ENCODE assay signal across 10 cellular contexts in genomic region chr10:71266147-71266917, GRCh38. TPM values are rescaled to one million over a fixed set of nuclear protein-coding genes. Genes with fewer than 3 reads are reported as not detected.
DNase-seq lines count a peak whose midpoint lies in the region; ATAC-seq, FAIRE-seq and TF ChIP-seq lines count a peak whose summit lies in the region.
"Had no signal": no experiment of that assay in that cellular context is flagged by ENCODE, and none has a peak within 500 bp of the region (broad histone marks: within the 10 kb centered on the region; RNA-seq: fewer than 3 reads in every experiment).

No MANE protein-coding gene starts in this region.

- FAIRE-seq in A549 (lab: Jason Lieb, UNC): no peak
- no peak for FAIRE-seq in K562 (lab: Jason Lieb, UNC)

- no peaks in the 10 kb centered on the region for H3K36me3 ChIP-seq in K562 (ENCODE audit: control insufficient read depth, insufficient read depth, low read length)

- in situ Hi-C loops in K562 (cut with MboI): no loop called here

- BruUV-seq in K562 (replicated peaks; lab: Mats Ljungman, UMichigan): no TSS peak

- TF ChIP-seq POLR2A in A549 (IDR thresholded peaks at IDR 0.05; ENCODE audit: low read length): no peak
- no peak for TF ChIP-seq POLR2A in K562 (conservative IDR thresholded peaks at IDR 0.05)

- H3K4me2 ChIP-seq in A549 (peak overlapping the region; percentile 23; the same call in 1 of the 3 replicates), K562 (ENCODE audit: insufficient read depth, low read length) (peak overlapping the region; percentile 23; the same call in 1 of the 2 replicates)

- H3K4me3 ChIP-seq in A549 (no peak overlapping the region), K562 (no peak overlapping the region)

- H3K27me3 ChIP-seq in K562 (ENCODE audit: control insufficient read depth in 2 of 2, insufficient read depth in 2 of 2, low read length in 2 of 2): no peaks in the 10 kb centered on the region; a peak in 1 of 5 replicates

- no peaks in the 10 kb centered on the region for H3K79me2 ChIP-seq in K562 (ENCODE audit: control insufficient read depth, insufficient read depth, low read length)

- no peaks in the 10 kb centered on the region for H3K9me1 ChIP-seq in K562 (ENCODE audit: control insufficient read depth, insufficient read depth, low read length)

- intact Hi-C loops in K562 (cut with micrococcal nuclease): loop anchor here (2.0 kb wide), 1 partner anchor 54 kb away; the partner anchor contains the start of gene UNC5B

- TF ChIP-seq RAD21 in A549 (conservative IDR thresholded peaks at IDR 0.05 in 1 of 2, IDR thresholded peaks at IDR 0.05 in 1 of 2) (no peak), K562 (CRISPR knock-in tag; conservative IDR thresholded peaks at IDR 0.05 in 1 of 2, IDR thresholded peaks at IDR 0.05 in 1 of 2) (peak; percentile 46 to 53; a peak in 3 of 4 replicates)

- no peak for TF ChIP-seq EP300 in A549 (IDR thresholded peaks at IDR 0.05)
- TF ChIP-seq EP300 in K562 (IDR thresholded peaks at IDR 0.05; ENCODE audit: low read length): peak; percentile 97

- peak overlapping the region; percentile 69 to 82 for H3K9ac ChIP-seq in K562 (ENCODE audit: insufficient read depth in 1 of 2, low read depth in 2 of 2, low read length in 2 of 2)

- TF ChIP-seq CTCF in A549 (IDR thresholded peaks at IDR 0.05) (no peak), K562 (IDR thresholded peaks at IDR 0.05 in 2 of 3, conservative IDR thresholded peaks at IDR 0.05 in 1 of 3; ENCODE audit: insufficient read depth in 2 of 3, low read depth in 1 of 3, low read length in 3 of 3) (peak in 1 of 3 experiments; percentile 1; a peak in 1 of 6 replicates)

- WGBS in A549 (ENCODE audit: missing lambda C conversion rate): 65% methylated on average over 7 of the region's 18 CpGs
- WGBS in K562 (ENCODE audit: insufficient coverage, low coverage, missing lambda C conversion rate): 14% methylated on average over 17 of the region's 18 CpGs

- H3K4me1 ChIP-seq in A549 (peaks cover 16% of the 10 kb centered on the region; the same call in 2 of the 3 replicates), K562 (replicated peaks in 1 of 2; ENCODE audit: control insufficient read depth in 2 of 2, insufficient read depth in 2 of 2, low read length in 2 of 2) (peaks cover 29 to 58% of the 10 kb centered on the region in 2 experiments)

- POLR2A ChIA-PET in A549 (lab: Yijun Ruan, JAX) (no interaction called here), K562 (lab: Yijun Ruan, JAX) (interaction anchor here (0.6 to 3.4 kb wide), 18 partner anchors 9 to 1511 kb away, joined by 3 to 15 read pairs (median 3); partner anchors contain the start of gene UNC5B)

- H2AFZ ChIP-seq in K562 (ENCODE audit: low read depth, low read length): peak overlapping the region; percentile 48

- H4K20me1 ChIP-seq in K562 (replicated peaks; ENCODE audit: control insufficient read depth, insufficient read depth, low read length): peaks cover 8% of the 10 kb centered on the region; the same call in 1 of the 2 replicates

- CTCF ChIA-PET in A549 (lab: Yijun Ruan, JAX): interaction anchor here (1.0 to 25.1 kb wide), 10 partner anchors 10 to 717 kb away, joined by 3 to 362 read pairs (median 4); no protein-coding TSS in a partner anchor
- CTCF ChIA-PET in K562 (lab: Yijun Ruan, JAX; ENCODE audit: low intra/inter-chr PET ratio): interaction anchor here (0.7 kb wide), 1 partner anchor 217 kb away, joined by 3 read pairs; no protein-coding TSS in a partner anchor

- H3K9me3 ChIP-seq in A549 (no peaks in the 10 kb centered on the region), K562 (replicated peaks; ENCODE audit: control insufficient read depth, insufficient read depth, low read depth, low read length) (no peaks in the 10 kb centered on the region)

- ATAC-seq in A549: 0 out of 6 replicates have a peak, but pooled peaks of 1 of the 2 experiments have one; percentile 31
- ATAC-seq in K562: peak; percentile 89
- ATAC-seq in left lobe of liver: peak; percentile 84
- ATAC-seq in GM21447 (IDR thresholded peaks at IDR 0.05; ENCODE audit: unreplicated experiment): no peak
- no peak for ATAC-seq in GM18519 (IDR thresholded peaks at IDR 0.05; ENCODE audit: low FRiP score, unreplicated experiment)
- no peak for ATAC-seq in GM19397 (IDR thresholded peaks at IDR 0.05; ENCODE audit: unreplicated experiment)

- DNase-seq in A549 (ENCODE audit: low read depth in 1 of 2, low spot score in 1 of 2): peak in 1 of 2 experiments; percentile 16
- peak; percentile 20 for DNase-seq in HuH-7 (ENCODE audit: low spot score)
- peak; percentile 48 to 74 (median 60) for DNase-seq in K562 (ENCODE audit: extremely low read depth in 1 of 4, low spot score in 3 of 4)
- peak; percentile 58 for DNase-seq in left lobe of liver (ENCODE audit: low spot score)
- no peak for DNase-seq in putamen (ENCODE audit: low spot score)
- DNase-seq: CD4-positive, CD25-positive, alpha-beta regulatory T cell; RPMI8226 had no signal

- H3K27ac ChIP-seq in A549 (peak overlapping the region; percentile 68 to 72; a peak in 5 of 6 replicates), K562 (ENCODE audit: extremely low read depth, low read depth, low read length) (peak overlapping the region; percentile 67; the same call in 2 of the 3 replicates)

TF ChIP-seq in A549, 52 proteins besides CTCF, POLR2A, EP300 and RAD21 (continues in another document):
- TF ChIP-seq ZNF302 (CRISPR knock-in tag; IDR thresholded peaks at IDR 0.05) (no peak), HOXA7 (CRISPR knock-in tag; IDR thresholded peaks at IDR 0.05) (no peak)

TF ChIP-seq in K562, 482 proteins besides CTCF, POLR2A, EP300 and RAD21 (continues in another document):
- TF ChIP-seq ZNF197 (CRISPR knock-in tag; IDR thresholded peaks at IDR 0.05; ENCODE audit: low read depth) (peak; percentile 72), HMGN3 (IDR thresholded peaks at IDR 0.05; ENCODE audit: borderline replicate concordance, extremely low read depth, insufficient read length, low read depth, low read length) (peak; percentile 96)

RNA-seq across cellular contexts. Expression of gene SLC29A3, which starts 52.7 kb away (rescaled TPM):
- polyA plus RNA-seq in A549 (2011; rRNA removed): 7.2 and 12.6 TPM in 2 replicates
- 9.7 and 14.7 TPM in 2 replicates for polyA plus RNA-seq in A549 (2012; cell fraction: cytosol; rRNA removed)
- polyA plus RNA-seq in A549 (2012; cell fraction: nucleus; rRNA removed): 14.0 and 15.5 TPM in 2 replicates
- 9.9 to 11.4 TPM (median 10.2 TPM) in 3 replicates for polyA plus RNA-seq in A549 (2017; fragmentation: RNase III; extraction: RNeasy Plus Mini Kit Qiagen cat#74134 plus additional on column Dnase treatment)
- polyA minus RNA-seq in A549 (2011; rRNA and poly(A)+ RNA removed): 16.2 and 18.7 TPM in 2 replicates
- 5.7 and 14.0 TPM in 2 replicates for total RNA-seq in K562 (2011; cell fraction: chromatin; rRNA removed; ENCODE audit: low replicate concordance)
- total RNA-seq in K562 (2011; cell fraction: nucleolus; rRNA removed): 13.4 and 15.0 TPM in 2 replicates
- 11.0 and 15.7 TPM in 2 replicates for total RNA-seq in K562 (2011; cell fraction: nucleoplasm; rRNA removed)
- 2.1 and 4.5 TPM in 2 replicates for total RNA-seq in K562 (2014; rRNA removed)
- total RNA-seq in K562 (2014; rRNA removed; fragmentation: Illumina TruSeq; extraction: Trizol): 2.8 TPM in 2 replicates
- 3.2 and 3.6 TPM in 2 replicates for total RNA-seq in K562 (2015; rRNA removed; fragmentation: Illumina TruSeq; extraction: Trizol)
- total RNA-seq in K562 (2021): 8.2 and 8.5 TPM in 2 replicates
- 4.1 and 7.1 TPM in 2 replicates for polyA plus RNA-seq in K562 (2011; rRNA removed)
- polyA plus RNA-seq in K562 (2011; cell fraction: cytosol; rRNA removed): 7.9 and 15.0 TPM in 2 replicates
- polyA plus RNA-seq in K562 (2011; cell fraction: nucleus; rRNA removed): 5.0 and 7.3 TPM in 2 replicates
- polyA plus RNA-seq in K562 (2012): 8.2 and 10.4 TPM in 2 replicates
- polyA plus RNA-seq in K562 (2014; fragmentation: Illumina TruSeq; extraction: Trizol): 10.5 and 10.7 TPM in 2 replicates
- 10 to 100 TPM in 1 of 2 experiments, 1 to 10 TPM in 1; 6.3 to 10.3 TPM for polyA plus RNA-seq in K562 (2014; fragmentation: Nextera tagmentation; extraction: Ambion mirVana)
- 4.5 and 4.6 TPM in 2 replicates for polyA plus RNA-seq in K562 (2014; rRNA removed)
- 5.9 and 6.1 TPM in 2 replicates for polyA minus RNA-seq in K562 (2011; rRNA and poly(A)+ RNA removed)
- 6.7 and 9.5 TPM in 2 replicates for polyA minus RNA-seq in K562 (2011; cell fraction: cytosol; rRNA and poly(A)+ RNA removed)
- 5.0 and 5.7 TPM in 2 replicates for polyA minus RNA-seq in K562 (2011; cell fraction: nucleus; rRNA and poly(A)+ RNA removed)
- 6.4 TPM for total RNA-seq in left lobe of liver

RNA-seq across cellular contexts. Expression of gene UNC5B, which starts 54.0 kb away (rescaled TPM):
- polyA plus RNA-seq in A549 (2011; rRNA removed): 1.0 and 1.3 TPM in 2 replicates
- polyA plus RNA-seq in A549 (2012; cell fraction: cytosol; rRNA removed): 0.22 and 0.30 TPM in 2 replicates
- 0.72 and 0.83 TPM in 2 replicates for polyA plus RNA-seq in A549 (2012; cell fraction: nucleus; rRNA removed)
- polyA plus RNA-seq in A549 (2017; fragmentation: RNase III; extraction: RNeasy Plus Mini Kit Qiagen cat#74134 plus additional on column Dnase treatment): 0.14 to 0.26 TPM (median 0.16 TPM) in 3 replicates
- polyA minus RNA-seq in A549 (2011; rRNA and poly(A)+ RNA removed): 1.1 and 1.3 TPM in 2 replicates
- total RNA-seq in K562 (2011; cell fraction: chromatin; rRNA removed; ENCODE audit: low replicate concordance): 1.5 and 4.5 TPM in 2 replicates
- total RNA-seq in K562 (2011; cell fraction: nucleolus; rRNA removed): 3.7 and 5.2 TPM in 2 replicates
- total RNA-seq in K562 (2011; cell fraction: nucleoplasm; rRNA removed): 3.3 and 3.7 TPM in 2 replicates
- total RNA-seq in K562 (2014; rRNA removed): 5.0 and 6.5 TPM in 2 replicates
- total RNA-seq in K562 (2014; rRNA removed; fragmentation: Illumina TruSeq; extraction: Trizol): 1.7 and 2.1 TPM in 2 replicates
- total RNA-seq in K562 (2015; rRNA removed; fragmentation: Illumina TruSeq; extraction: Trizol): 2.0 and 2.5 TPM in 2 replicates
- total RNA-seq in K562 (2021): 7.6 and 8.4 TPM in 2 replicates
- 1.1 and 1.9 TPM in 2 replicates for polyA plus RNA-seq in K562 (2011; rRNA removed)
- 1.7 and 2.5 TPM in 2 replicates for polyA plus RNA-seq in K562 (2011; cell fraction: cytosol; rRNA removed)
- polyA plus RNA-seq in K562 (2011; cell fraction: nucleus; rRNA removed): 4.6 and 5.8 TPM in 2 replicates
- 7.0 and 71.7 TPM in 2 replicates for polyA plus RNA-seq in K562 (2012)
- polyA plus RNA-seq in K562 (2014; fragmentation: Illumina TruSeq; extraction: Trizol): 5.4 and 7.2 TPM in 2 replicates
- under 1 TPM; 0.10 to 0.11 TPM for polyA plus RNA-seq in K562 (2014; fragmentation: Nextera tagmentation; extraction: Ambion mirVana)
- polyA plus RNA-seq in K562 (2014; rRNA removed): 5.7 TPM in 2 replicates
- 0.57 and 0.95 TPM in 2 replicates for polyA minus RNA-seq in K562 (2011; rRNA and poly(A)+ RNA removed)
- polyA minus RNA-seq in K562 (2011; cell fraction: cytosol; rRNA and poly(A)+ RNA removed): 1.2 and 1.5 TPM in 2 replicates
- polyA minus RNA-seq in K562 (2011; cell fraction: nucleus; rRNA and poly(A)+ RNA removed): 1.1 and 1.3 TPM in 2 replicates
- total RNA-seq in left lobe of liver: 1.8 TPM
- polyA plus RNA-seq: CD4-positive, CD25-positive, alpha-beta regulatory T cell had no signal

Comparison
In these comparisons a context has a peak if more than half of its experiments do, and no peak if none do; other contexts are left out.
1. ATAC-seq: peak in K562 (single experiment) and left lobe of liver (single experiment); none in GM21447 (single experiment), GM18519 (single experiment) and GM19397 (single experiment).
2. Of the 35 proteins assayed by ChIP-seq in both K562 and A549: peak only in K562: BHLHE40, CEBPB, E2F6, EP300, ESRRA, HDAC2 and 9 more; only in A549: none; in both: none; in neither: 18; mixed calls (peak in some experiments, not most) for 2.